Comparison of ENCODE assay signal across 15 cellular contexts in genomic region chr17:49469831-49470568, GRCh38. TPM values are rescaled to one million over a fixed set of nuclear protein-coding genes. Genes with fewer than 3 reads are reported as not detected.
A peak's percentile ranks its signal among the peaks of the same experiment; 100 is the strongest.
DNase-seq lines count a peak whose midpoint lies in the region; ATAC-seq and TF ChIP-seq lines count a peak whose summit lies in the region.
"Had no signal": no experiment of that assay in that cellular context is flagged by ENCODE, and none has a peak within 500 bp of the region (broad histone marks: within the 10 kb centered on the region; RNA-seq: fewer than 3 reads in every experiment).

No MANE protein-coding gene starts in this region.

- H3K27ac ChIP-seq in HUES64 (ENCODE audit: low read depth, low read length), result no peak overlapping the region
- H3K27ac ChIP-seq: transverse colon had no signal

- H3K4me1 ChIP-seq in HUES64 (ENCODE audit: insufficient read depth, low read length), result peaks cover 15% of the 10 kb centered on the region

- WGBS in HUES64, result 23% methylated on average over 51 of the region's 51 CpGs

- peaks cover 42% of the 10 kb centered on the region for H3K27me3 ChIP-seq in HUES64 (ENCODE audit: insufficient read depth, low read length)

- H3K4me3 ChIP-seq in HUES64 (ENCODE audit: low read length) (peak overlapping the region; percentile 63), fibroblast of mammary gland (ENCODE audit: control insufficient read depth, low read depth, low read length) (no peak overlapping the region)

- no peaks in the 10 kb centered on the region for H3K9me3 ChIP-seq in HUES64 (ENCODE audit: insufficient read depth, low read depth, low read length)
- H3K9me3 ChIP-seq: transverse colon had no signal

- peaks cover 41% of the 10 kb centered on the region for H3K4me1 Mint-ChIP-seq in mesothelial cell of epicardium
- peaks cover 7% of the 10 kb centered on the region for H3K4me1 Mint-ChIP-seq in stimulated activated effector memory CD8-positive, alpha-beta T cell treated with anti-CD3 and anti-CD28 coated beads, Interleukin-12 subunit alpha, Interleukin-12 subunit beta, amount 100 ng/mL, for 72 hours

- DNase-seq in AG08395 (ENCODE audit: low spot score) (peak; percentile 29), fibroblast of mammary gland (ENCODE audit: low read depth) (peak; percentile 7), mesothelial cell of epicardium (ENCODE audit: low spot score in 2 of 2, unreplicated experiment in 2 of 2) (no peak), H4 (ENCODE audit: low spot score) (no peak), cerebellar cortex (ENCODE audit: low spot score) (no peak)
- no peak for DNase-seq in stimulated activated effector memory CD8-positive, alpha-beta T cell treated with anti-CD3 and anti-CD28 coated beads, Interleukin-12 subunit alpha, Interleukin-12 subunit beta, amount 100 ng/mL, for 72 hours (ENCODE audit: low spot score in 2 of 2)
- DNase-seq: activated CD4-positive, CD25-positive, alpha-beta regulatory T cell; activated effector memory CD4-positive, alpha-beta T cell treated with anti-CD3 and anti-CD28 coated beads, Interleukin-2, amount 50 U/mL, for 16 hours; CD8-positive, alpha-beta memory T cell; SIG-M5; transverse colon had no signal

- no peak for ATAC-seq in GM19395 (IDR thresholded peaks at IDR 0.05; ENCODE audit: unreplicated experiment)
- ATAC-seq in stimulated activated effector memory CD8-positive, alpha-beta T cell treated with anti-CD3 and anti-CD28 coated beads, Interleukin-12 subunit alpha, Interleukin-12 subunit beta, amount 100 ng/mL, for 72 hours, result no peak
- ATAC-seq: HCT116 had no signal

- peaks cover 57% of the 10 kb centered on the region for H3K27me3 Mint-ChIP-seq in mesothelial cell of epicardium (ENCODE audit: low read depth)

- TF ChIP-seq CTCF in fibroblast of mammary gland (conservative IDR thresholded peaks at IDR 0.05; ENCODE audit: control insufficient read depth, insufficient read depth, low read depth, low read length) (no peak), mesothelial cell of epicardium (IDR thresholded peaks at IDR 0.05; ENCODE audit: unreplicated experiment) (no peak)

- no peaks in the 10 kb centered on the region for H3K36me3 Mint-ChIP-seq in mesothelial cell of epicardium
- no peaks in the 10 kb centered on the region for H3K36me3 Mint-ChIP-seq in stimulated activated effector memory CD8-positive, alpha-beta T cell treated with anti-CD3 and anti-CD28 coated beads, Interleukin-12 subunit alpha, Interleukin-12 subunit beta, amount 100 ng/mL, for 72 hours

- peak overlapping the region; percentile 15; the same call in 1 of the 2 replicates for H3K9ac ChIP-seq in HUES64 (ENCODE audit: low read depth, low read length)

- no peaks in the 10 kb centered on the region for H3K9me3 Mint-ChIP-seq in mesothelial cell of epicardium
- no peaks in the 10 kb centered on the region for H3K9me3 Mint-ChIP-seq in stimulated activated effector memory CD8-positive, alpha-beta T cell treated with anti-CD3 and anti-CD28 coated beads, Interleukin-12 subunit alpha, Interleukin-12 subunit beta, amount 100 ng/mL, for 72 hours

- no peak overlapping the region for H3K27ac Mint-ChIP-seq in mesothelial cell of epicardium
- H3K27ac Mint-ChIP-seq in stimulated activated effector memory CD8-positive, alpha-beta T cell treated with anti-CD3 and anti-CD28 coated beads, Interleukin-12 subunit alpha, Interleukin-12 subunit beta, amount 100 ng/mL, for 72 hours, result no peak overlapping the region

- H3K36me3 ChIP-seq in HUES64 (ENCODE audit: insufficient read depth, low read length), result no peaks in the 10 kb centered on the region
- H3K36me3 ChIP-seq: transverse colon had no signal

- peak overlapping the region; percentile 57 for H3K4me3 Mint-ChIP-seq in mesothelial cell of epicardium
- H3K4me3 Mint-ChIP-seq in stimulated activated effector memory CD8-positive, alpha-beta T cell treated with anti-CD3 and anti-CD28 coated beads, Interleukin-12 subunit alpha, Interleukin-12 subunit beta, amount 100 ng/mL, for 72 hours, result no peak overlapping the region

RNA-seq across cellular contexts. Expression of gene NGFR, which starts 25.1 kb away (rescaled TPM):
- polyA plus RNA-seq in HUES64 (2013, experiment 1 of 2), result 9.9 TPM
- 16.5 TPM for polyA plus RNA-seq in HUES64 (2013, experiment 2 of 2)
- total RNA-seq in mesothelial cell of epicardium, result 14.7 to 16.1 TPM (median 14.9 TPM) in 3 replicates
- 0.37 TPM in 2 replicates for total RNA-seq in H4 (2014; rRNA removed; shearing (Covaris generic))
- total RNA-seq: dermis microvascular lymphatic vessel endothelial cell had no signal

RNA-seq across cellular contexts. Expression of gene PHB1, which starts 55.3 kb away (rescaled TPM):
- polyA plus RNA-seq in HUES64 (2013, experiment 1 of 2), result 173 TPM
- 149 TPM for polyA plus RNA-seq in HUES64 (2013, experiment 2 of 2)
- total RNA-seq in mesothelial cell of epicardium, result 136 to 147 TPM (median 144 TPM) in 3 replicates
- 232 and 233 TPM in 2 replicates for total RNA-seq in H4 (2014; rRNA removed; shearing (Covaris generic))

Comparison
In these comparisons a context has a peak if more than half of its experiments do, and no peak if none do; other contexts are left out.
1. DNase-seq: peak in AG08395 (single experiment) and fibroblast of mammary gland (single experiment); none in mesothelial cell of epicardium (0 of 2), H4 (single experiment), cerebellar cortex (single experiment) and stimulated activated effector memory CD8-positive, alpha-beta T cell treated with anti-CD3 and anti-CD28 coated beads, Interleukin-12 subunit alpha, Interleukin-12 subunit beta, amount 100 ng/mL, for 72 hours (0 of 2).
2. RNA of gene NGFR, which starts 25.1 kb away (total RNA-seq): 14.7 to 16.1 TPM in mesothelial cell of epicardium; 0.37 TPM in H4; every median in the first group is over 10 times any median in the second.